Comparison of ENCODE assay signal across 20 cellular contexts in the genomic region with DNA sequence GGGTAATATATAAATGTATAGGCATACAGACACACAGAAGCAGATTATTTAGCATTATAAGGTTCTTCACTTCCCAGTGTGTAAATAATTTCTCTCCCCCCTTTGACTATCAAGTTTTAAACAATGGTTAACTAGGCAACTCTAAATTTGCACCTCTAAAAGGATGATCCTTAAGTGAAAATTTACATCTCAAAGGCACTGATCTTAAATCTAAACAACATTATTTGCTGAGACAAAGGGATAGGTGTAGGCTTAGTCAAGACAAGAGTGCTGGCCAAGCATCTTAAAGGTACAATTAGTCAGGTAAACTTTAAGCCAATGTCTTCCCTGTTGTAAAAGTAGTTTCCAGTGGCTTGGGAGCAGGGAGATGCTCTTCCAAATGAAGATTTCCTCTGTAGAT. TPM values are rescaled to one million over a fixed set of nuclear protein-coding genes. Genes with fewer than 3 reads are reported as not detected.
DNase-seq lines count a peak whose midpoint lies in the region; ATAC-seq lines count a peak whose summit lies in the region.
"Had no signal": no experiment of that assay in that cellular context is flagged by ENCODE, and none has a peak within 500 bp of the region (broad histone marks: within the 10 kb centered on the region; RNA-seq: fewer than 3 reads in every experiment).

No MANE protein-coding gene starts in this region.

- no peak overlapping the region for H3K23ac ChIP-seq in mesendoderm (ENCODE audit: low read length)

- peak; percentile 9 for DNase-seq in ELF-1 (ENCODE audit: low read depth, low spot score)
- peak; percentile 25 for DNase-seq in NT2/D1 (ENCODE audit: low read depth, low spot score)
- DNase-seq in iPS DF 4.7 (ENCODE audit: extremely low read depth, low spot score), result peak; percentile 5
- DNase-seq in mesendoderm, result peak; percentile 17
- no peak for DNase-seq in activated T-cell treated with anti-CD3 and anti-CD28 coated beads, Interleukin-2, amount 50 U/mL, for 4 hours
- DNase-seq: 8988T; ACHN; Calu3; CD4-positive, CD25-positive, alpha-beta regulatory T cell; DMS 273 treated with DMSO at 0.1 percent for 48 hours; GOT3; HCEC 1CT; HFFc6 had no signal

- no peak overlapping the region for H2BK5ac ChIP-seq in mesendoderm (ENCODE audit: low read length)

- H3K9me3 ChIP-seq in NT2/D1 (ENCODE audit: insufficient read depth, low read length), result no peaks in the 10 kb centered on the region; the same call in 1 of the 2 replicates

- no peaks in the 10 kb centered on the region for H3K4me1 ChIP-seq in NT2/D1 (ENCODE audit: insufficient read depth, insufficient read length)
- no peaks in the 10 kb centered on the region for H3K4me1 ChIP-seq in mesendoderm (ENCODE audit: control insufficient read depth, low read depth, low read length)

- no peak overlapping the region for H3K4ac ChIP-seq in mesendoderm (ENCODE audit: low read depth, low read length)

- no peak overlapping the region for H3K4me2 ChIP-seq in mesendoderm (ENCODE audit: low read length)
- H3K4me2 ChIP-seq: BLaER1 treated with 17β-estradiol and CSF1 and Interleukin-3, amounts not matched to agents 10 nM and 100 nM had no signal

- no peak overlapping the region for H2BK120ac ChIP-seq in mesendoderm (ENCODE audit: low read depth, low read length)

- H3K4me1 Mint-ChIP-seq in activated T-cell treated with anti-CD3 and anti-CD28 coated beads, Interleukin-2, amount 50 U/mL, for 4 hours (ENCODE audit: low read depth), result no peaks in the 10 kb centered on the region
- H3K4me1 Mint-ChIP-seq: CD4-positive, CD25-positive, alpha-beta regulatory T cell had no signal

- no peaks in the 10 kb centered on the region for H3K27me3 ChIP-seq in NT2/D1 (ENCODE audit: insufficient read depth, insufficient read length)
- H3K27me3 ChIP-seq in mesendoderm (ENCODE audit: insufficient read depth, low read length, poor library complexity), result no peaks in the 10 kb centered on the region

- no peaks in the 10 kb centered on the region for H3K36me3 Mint-ChIP-seq in activated T-cell treated with anti-CD3 and anti-CD28 coated beads, Interleukin-2, amount 50 U/mL, for 4 hours (ENCODE audit: insufficient read depth)
- H3K36me3 Mint-ChIP-seq: CD4-positive, CD25-positive, alpha-beta regulatory T cell had no signal

- H2BK15ac ChIP-seq in mesendoderm (replicated peaks; ENCODE audit: low read depth), result no peak overlapping the region

- H3K36me3 ChIP-seq in NT2/D1 (ENCODE audit: insufficient read depth, insufficient read length, low read length) (no peaks in the 10 kb centered on the region), mesendoderm (ENCODE audit: control insufficient read depth, insufficient read depth, low read length) (no peaks in the 10 kb centered on the region)
- H3K36me3 ChIP-seq: BLaER1 treated with 17β-estradiol and CSF1 and Interleukin-3, amounts not matched to agents 10 nM and 100 nM had no signal

- H3K79me1 ChIP-seq in mesendoderm (ENCODE audit: low read length), result no peaks in the 10 kb centered on the region

- H2AK5ac ChIP-seq in mesendoderm (ENCODE audit: low read length), result no peak overlapping the region

- H3K27me3 Mint-ChIP-seq in activated T-cell treated with anti-CD3 and anti-CD28 coated beads, Interleukin-2, amount 50 U/mL, for 4 hours (ENCODE audit: low read depth), result no peaks in the 10 kb centered on the region
- H3K27me3 Mint-ChIP-seq: CD4-positive, CD25-positive, alpha-beta regulatory T cell had no signal

- no peak overlapping the region for H4K8ac ChIP-seq in mesendoderm (ENCODE audit: low read depth, low read length)

- H3K4me3 Mint-ChIP-seq in activated T-cell treated with anti-CD3 and anti-CD28 coated beads, Interleukin-2, amount 50 U/mL, for 4 hours, result no peak overlapping the region
- H3K4me3 Mint-ChIP-seq: CD4-positive, CD25-positive, alpha-beta regulatory T cell; HFFc6 had no signal

- H3K79me2 ChIP-seq in mesendoderm (ENCODE audit: control insufficient read depth, insufficient read depth, low read length), result no peaks in the 10 kb centered on the region

- H3K4me3 ChIP-seq in NT2/D1 (ENCODE audit: insufficient read length, low read depth) (no peak overlapping the region), mesendoderm (ENCODE audit: low read length) (no peak overlapping the region)
- H3K4me3 ChIP-seq: BLaER1 treated with 17β-estradiol and CSF1 and Interleukin-3, amounts not matched to agents 10 nM and 100 nM; GM12878 had no signal

- ATAC-seq in HG03439 (IDR thresholded peaks at IDR 0.05; ENCODE audit: unreplicated experiment) (no peak), HG03097 (IDR thresholded peaks at IDR 0.05; ENCODE audit: low FRiP score, unreplicated experiment) (no peak)
- ATAC-seq in activated T-cell treated with anti-CD3 and anti-CD28 coated beads, Interleukin-2, amount 50 U/mL, for 4 hours, result no peak
- ATAC-seq: GM12878 had no signal

- no peak overlapping the region for H4K5ac ChIP-seq in mesendoderm (ENCODE audit: low read length)

- H3K9me3 Mint-ChIP-seq in activated T-cell treated with anti-CD3 and anti-CD28 coated beads, Interleukin-2, amount 50 U/mL, for 4 hours, result no peaks in the 10 kb centered on the region
- H3K9me3 Mint-ChIP-seq: CD4-positive, CD25-positive, alpha-beta regulatory T cell; HFFc6 had no signal

- H3K18ac ChIP-seq in mesendoderm (ENCODE audit: low read length), result no peak overlapping the region

- H3K27ac ChIP-seq in mesendoderm (ENCODE audit: low read depth, low read length), result no peak overlapping the region
- H3K27ac ChIP-seq: BLaER1 treated with 17β-estradiol and CSF1 and Interleukin-3, amounts not matched to agents 10 nM and 100 nM had no signal

- no peak overlapping the region for H3K9ac ChIP-seq in NT2/D1 (ENCODE audit: insufficient read length, low read depth)
- no peak overlapping the region for H3K9ac ChIP-seq in mesendoderm (ENCODE audit: low read length)
- H3K9ac ChIP-seq: BLaER1 treated with 17β-estradiol and CSF1 and Interleukin-3, amounts not matched to agents 10 nM and 100 nM had no signal

- no peak overlapping the region for H3K56ac ChIP-seq in mesendoderm (ENCODE audit: low read length)

RNA-seq across cellular contexts. Expression of a gene that starts 33.0 kb away (rescaled TPM):
- not detected for polyA plus RNA-seq in mesendoderm (2013, experiment 1 of 2)
- not detected for polyA plus RNA-seq in mesendoderm (2013, experiment 2 of 2)
- total RNA-seq in activated T-cell treated with anti-CD3 and anti-CD28 coated beads, Interleukin-2, amount 50 U/mL, for 4 hours, result not detected
- total RNA-seq: Calu3; CD4-positive, CD25-positive, alpha-beta regulatory T cell; Daoy; G401; GM12878; HFFc6; HT-29 had no signal
- polyA plus RNA-seq: CD4-positive, CD25-positive, alpha-beta regulatory T cell; GM12878 had no signal

RNA-seq across cellular contexts. Expression of a gene that starts 55.2 kb away (rescaled TPM):
- polyA plus RNA-seq in mesendoderm (2013, experiment 1 of 2), result 3.7 TPM
- 3.6 TPM for polyA plus RNA-seq in mesendoderm (2013, experiment 2 of 2)
- total RNA-seq in activated T-cell treated with anti-CD3 and anti-CD28 coated beads, Interleukin-2, amount 50 U/mL, for 4 hours, result 1 to 10 TPM; 5.3 to 6.8 (median 6.2) TPM
- total RNA-seq: HT-29 had no signal
